In genomic region chr9:4591123-4591500, GRCh38 we compare ENCODE assay signal across 29 cellular contexts.
DNase-seq lines count a peak whose midpoint lies in the region; ATAC-seq, FAIRE-seq and TF ChIP-seq lines count a peak whose summit lies in the region.
"Had no signal": no experiment of that assay in that cellular context is flagged by ENCODE, and none has a peak within 500 bp of the region (broad histone marks: within the 10 kb centered on the region; RNA-seq: fewer than 3 reads in every experiment).

No MANE protein-coding gene starts in this region.

- no peak overlapping the region for H3K56ac ChIP-seq in H1 (replicated peaks; ENCODE audit: insufficient read length, low read depth, low read length)

- in situ Hi-C loops in mammary epithelial cell (cut with MboI; ENCODE audit: low sequenced_read_pairs in 2 of 2) (no loop called here), transverse colon (cut with MboI; ENCODE audit: low pct_ligation_motif_present in 1 of 4, low pct_unique_long_range_greater_than_20kb in 1 of 4, low sequenced_read_pairs in 3 of 4) (no loop called here)

- H3K27ac ChIP-seq in breast epithelium (peak overlapping the region; percentile 65 to 70), mammary epithelial cell (ENCODE audit: insufficient read depth, low read depth, low read length) (no peak overlapping the region), H1 (ENCODE audit: low read depth, low read length) (no peak overlapping the region), transverse colon (peak overlapping the region in 3 of 4 donors; percentile 44 to 66 (median 44)), osteoblast (ENCODE audit: low read depth, low read length) (no peak overlapping the region)
- H3K27ac ChIP-seq: KMS-11, neural progenitor cell, testis had no signal

- intact Hi-C loops in breast epithelium (cut with DNase I; ENCODE audit: low total_unique reads) (no loop called here), mammary epithelial cell (cut with micrococcal nuclease) (no loop called here), transverse colon (cut with DNase I; ENCODE audit: low total_unique reads) (no loop called here)

- TF ChIP-seq EP300 in H1 (IDR thresholded peaks at IDR 0.05; ENCODE audit: borderline replicate concordance in 1 of 2, low read depth in 2 of 2, low read length in 2 of 2) (no peak), transverse colon (IDR thresholded peaks at IDR 0.05; ENCODE audit: low read depth) (no peak)

- H2AFZ ChIP-seq in mammary epithelial cell (ENCODE audit: low read depth, low read length): no peak overlapping the region
- peak overlapping the region; percentile 43; the same call in 1 of the 2 replicates for H2AFZ ChIP-seq in H1 (ENCODE audit: low read length)
- H2AFZ ChIP-seq in osteoblast (ENCODE audit: low read length): no peak overlapping the region
- H2AFZ ChIP-seq: neural progenitor cell had no signal

- peaks cover 4% of the 10 kb centered on the region for H3K9me3 Mint-ChIP-seq in glutamatergic neuron (ENCODE audit: unreplicated experiment)
- H3K9me3 Mint-ChIP-seq: activated naive CD8-positive, alpha-beta T cell treated with anti-CD3 and anti-CD28 coated beads, Interleukin-2, amount 50 U/mL, for 24 hours; neural progenitor cell had no signal

- no peak for FAIRE-seq in H1 (lab: Jason Lieb, UNC)
- FAIRE-seq: colon, frontal cortex, GM19239 had no signal

- no peak overlapping the region for H2BK15ac ChIP-seq in H1 (ENCODE audit: low read length)

- H3K27me3 Mint-ChIP-seq in glutamatergic neuron (ENCODE audit: unreplicated experiment): no peaks in the 10 kb centered on the region
- H3K27me3 Mint-ChIP-seq: activated naive CD8-positive, alpha-beta T cell treated with anti-CD3 and anti-CD28 coated beads, Interleukin-2, amount 50 U/mL, for 24 hours had no signal

- H3K4me1 ChIP-seq in breast epithelium (peaks cover 2 to 9% of the 10 kb centered on the region in 2 donors), mammary epithelial cell (ENCODE audit: insufficient read depth, low read length) (no peaks in the 10 kb centered on the region), H1 (replicated peaks in 1 of 4; ENCODE audit: control insufficient read depth in 3 of 4, insufficient read depth in 4 of 4, low read length in 3 of 4) (peaks cover 0 to 5% (median 1%) of the 10 kb centered on the region in 4 experiments; a peak in 2 of 7 replicates), transverse colon (peaks cover 0 to 23% (median 0%) of the 10 kb centered on the region in 4 donors), osteoblast (ENCODE audit: insufficient read depth, low read length) (no peaks in the 10 kb centered on the region)
- H3K4me1 ChIP-seq: testis had no signal

- no peak overlapping the region for H3K27ac Mint-ChIP-seq in glutamatergic neuron (ENCODE audit: unreplicated experiment)
- H3K27ac Mint-ChIP-seq: activated naive CD8-positive, alpha-beta T cell treated with anti-CD3 and anti-CD28 coated beads, Interleukin-2, amount 50 U/mL, for 24 hours; neural progenitor cell had no signal

- H4K5ac ChIP-seq in H1 (ENCODE audit: insufficient read length, low read depth, low read length): no peak overlapping the region

- no peak for ATAC-seq in GM19397 (IDR thresholded peaks at IDR 0.05; ENCODE audit: unreplicated experiment)
- ATAC-seq: activated naive CD8-positive, alpha-beta T cell treated with anti-CD3 and anti-CD28 coated beads, Interleukin-2, amount 50 U/mL, for 24 hours; activated T-cell treated with anti-CD3 and anti-CD28 coated beads, Interleukin-2, amount 50 U/mL, for 4 hours had no signal

- H4K91ac ChIP-seq in H1 (replicated peaks; ENCODE audit: insufficient read length, low read length): no peak overlapping the region

- TF ChIP-seq POLR2A in breast epithelium (IDR thresholded peaks at IDR 0.05) (no peak), H1 (IDR thresholded peaks at IDR 0.05; ENCODE audit: control extremely low read depth in 1 of 2, low read depth in 2 of 2, low read length in 2 of 2) (no peak), transverse colon (IDR thresholded peaks at IDR 0.05) (no peak)

- H3K36me3 Mint-ChIP-seq in glutamatergic neuron (ENCODE audit: unreplicated experiment): no peaks in the 10 kb centered on the region
- H3K36me3 Mint-ChIP-seq: neural progenitor cell had no signal

- TF ChIP-seq RAD21 in H1 (IDR thresholded peaks at IDR 0.05 in 1 of 2, conservative IDR thresholded peaks at IDR 0.05 in 1 of 2; ENCODE audit: low read depth in 2 of 2, low read length in 2 of 2): no peak

- H3K79me2 ChIP-seq in mammary epithelial cell (ENCODE audit: insufficient read depth, low read length): no peaks in the 10 kb centered on the region
- H3K79me2 ChIP-seq in H1 (ENCODE audit: control insufficient read depth in 1 of 2, insufficient read depth in 2 of 2, low read length in 2 of 2): no peaks in the 10 kb centered on the region
- H3K79me2 ChIP-seq in osteoblast (ENCODE audit: insufficient read depth, low read length): no peaks in the 10 kb centered on the region

- no peak overlapping the region for H3K4me2 ChIP-seq in mammary epithelial cell (ENCODE audit: insufficient read depth, low read depth, low read length)
- no peak overlapping the region for H3K4me2 ChIP-seq in H1 (ENCODE audit: insufficient read depth in 1 of 2, low read depth in 2 of 2, low read length in 2 of 2)
- no peak overlapping the region for H3K4me2 ChIP-seq in osteoblast (ENCODE audit: insufficient read depth, low read length)
- H3K4me2 ChIP-seq: KMS-11, neural progenitor cell had no signal

- POLR2A ChIA-PET in H1 (lab: Charles Lee; ENCODE audit: partially characterized antibody): interaction anchor here (0.7 kb wide), 1 partner anchor 8 kb away, joined by 3 read pairs; no protein-coding TSS in a partner anchor

- H2BK5ac ChIP-seq in H1 (ENCODE audit: low read depth, low read length): no peak overlapping the region

- DNase-seq in breast epithelium (ENCODE audit: low spot score in 2 of 2) (no peak), mammary epithelial cell (no peak), H1 (ENCODE audit: low read depth in 1 of 2, low spot score in 2 of 2) (no peak), lung microvascular endothelial cell (ENCODE audit: low read depth in 2 of 2) (peak; percentile 26 to 51), transverse colon (no peak), glutamatergic neuron (no peak), osteoblast (ENCODE audit: insufficient read length, low spot score, missing footprints) (no peak)
- DNase-seq: 8988T; activated CD4-positive, alpha-beta T cell treated with anti-CD3 and anti-CD28 coated beads, Interleukin-2, amount 50 U/mL, for 1 hour; activated naive CD8-positive, alpha-beta T cell treated with anti-CD3 and anti-CD28 coated beads, Interleukin-2, amount 50 U/mL, for 24 hours; activated T-cell treated with anti-CD3 and anti-CD28 coated beads, Interleukin-2, amount 50 U/mL, for 4 hours; Calu3; DND-41; effector memory CD4-positive, alpha-beta T cell; NCI-H1417 treated with DMSO at 0.1 percent for 48 hours; NCI-H2081 treated with DMSO at 0.1 percent for 48 hours; NCI-H446; NK-92 treated with Interleukin-12 subunit alpha and Interleukin-12 subunit beta, amount 100 ng/mL, for 24 hours; SHP77; stimulated activated naive CD4-positive, alpha-beta T cell treated with Interleukin-2 at 50 U/mL for 16 hours; SW 1271; T-helper 9 cell; testis had no signal

- H3K27me3 ChIP-seq in breast epithelium: no peaks in the 10 kb centered on the region
- H3K27me3 ChIP-seq in mammary epithelial cell (ENCODE audit: insufficient read depth, low read length): peaks cover 3% of the 10 kb centered on the region
- no peaks in the 10 kb centered on the region for H3K27me3 ChIP-seq in H1 (replicated peaks in 1 of 4; ENCODE audit: control insufficient read depth in 3 of 4, extremely low read depth in 1 of 4, insufficient read depth in 3 of 4, low read length in 3 of 4)
- H3K27me3 ChIP-seq in transverse colon: no peaks in the 10 kb centered on the region
- no peaks in the 10 kb centered on the region for H3K27me3 ChIP-seq in osteoblast (ENCODE audit: insufficient read depth, low read length)
- H3K27me3 ChIP-seq: neural progenitor cell, testis had no signal

- H2BK20ac ChIP-seq in H1 (ENCODE audit: low read length): no peak overlapping the region

- H3K9ac ChIP-seq in mammary epithelial cell (ENCODE audit: insufficient read depth, low read length) (no peak overlapping the region), H1 (replicated peaks in 1 of 4; ENCODE audit: extremely low read depth in 1 of 4, low read depth in 3 of 4, low read length in 3 of 4) (no peak overlapping the region)
- H3K9ac ChIP-seq: KMS-11, neural progenitor cell had no signal

- WGBS in mammary epithelial cell (ENCODE audit: low coverage, missing lambda C conversion rate): 0% methylated on average over 4 of the region's 4 CpGs
- 83% methylated on average over 4 of the region's 4 CpGs; no CpG with 5 or more reads in 1 of the 2 experiments for WGBS in H1 (ENCODE audit: extremely low coverage in 1 of 2, insufficient coverage in 1 of 2, insufficient read length in 1 of 2, insufficient replicate concordance in 2 of 2, low coverage in 1 of 2, low lambda C conversion rate in 2 of 2, missing lambda C conversion rate in 1 of 2), 2 experiments
- WGBS in transverse colon (ENCODE audit: low coverage in 1 of 2), 2 donors: 42 to 63% methylated on average over 2 to 4 of the region's 4 CpGs

- H4K20me1 ChIP-seq in mammary epithelial cell (ENCODE audit: insufficient read depth, low read length) (no peaks in the 10 kb centered on the region), H1 (replicated peaks in 1 of 2; ENCODE audit: control insufficient read depth in 1 of 2, insufficient read depth in 2 of 2, low read length in 2 of 2) (no peaks in the 10 kb centered on the region), osteoblast (ENCODE audit: insufficient read depth, low read length) (no peaks in the 10 kb centered on the region)

- H3K18ac ChIP-seq in H1 (ENCODE audit: extremely low read depth, low read length): no peak overlapping the region

- no peak overlapping the region for H3K14ac ChIP-seq in H1 (ENCODE audit: insufficient read length)

- H3K9me3 ChIP-seq in breast epithelium (no peaks in the 10 kb centered on the region), mammary epithelial cell (replicated peaks; ENCODE audit: insufficient read depth, low read length) (no peaks in the 10 kb centered on the region), H1 (ENCODE audit: insufficient read depth in 2 of 2, low read depth in 1 of 2, low read length in 1 of 2) (no peaks in the 10 kb centered on the region), transverse colon (no peaks in the 10 kb centered on the region), osteoblast (ENCODE audit: low read depth, low read length) (no peaks in the 10 kb centered on the region)
- H3K9me3 ChIP-seq: testis had no signal

- no peaks in the 10 kb centered on the region for H3K4me1 Mint-ChIP-seq in glutamatergic neuron (ENCODE audit: low read depth, unreplicated experiment)
- H3K4me1 Mint-ChIP-seq: neural progenitor cell had no signal

- H3K4me3 ChIP-seq in breast epithelium: no peak overlapping the region
- no peak overlapping the region for H3K4me3 ChIP-seq in mammary epithelial cell (replicated peaks in 1 of 3; ENCODE audit: insufficient read depth in 1 of 3, low read depth in 2 of 3, low read length in 3 of 3)
- no peak overlapping the region for H3K4me3 ChIP-seq in H1 (ENCODE audit: extremely low read depth in 1 of 4, insufficient read depth in 2 of 4, low read depth in 3 of 4, low read length in 4 of 4)
- no peak overlapping the region for H3K4me3 ChIP-seq in transverse colon
- H3K4me3 ChIP-seq in osteoblast (ENCODE audit: insufficient read depth, low read length): no peak overlapping the region
- H3K4me3 ChIP-seq: neural progenitor cell, testis had no signal

- H3K23ac ChIP-seq in H1 (ENCODE audit: insufficient read length): no peak overlapping the region

- H4K8ac ChIP-seq in H1 (ENCODE audit: extremely low read depth, insufficient read depth, low read length): no peak overlapping the region

- H2BK12ac ChIP-seq in H1 (ENCODE audit: low read depth, low read length): no peak overlapping the region

- H2BK120ac ChIP-seq in H1 (replicated peaks; ENCODE audit: low read depth, low read length): no peak overlapping the region

- H3K4me3 Mint-ChIP-seq in glutamatergic neuron (ENCODE audit: unreplicated experiment): no peak overlapping the region
- H3K4me3 Mint-ChIP-seq: activated naive CD8-positive, alpha-beta T cell treated with anti-CD3 and anti-CD28 coated beads, Interleukin-2, amount 50 U/mL, for 24 hours; activated T-cell treated with anti-CD3 and anti-CD28 coated beads, Interleukin-2, amount 50 U/mL, for 4 hours; neural progenitor cell had no signal

- no peak for TF ChIP-seq CTCF in breast epithelium (IDR thresholded peaks at IDR 0.05)
- no peak for TF ChIP-seq CTCF in mammary epithelial cell (conservative IDR thresholded peaks at IDR 0.05 in 1 of 2, IDR thresholded peaks at IDR 0.05 in 1 of 2; ENCODE audit: extremely low read depth in 1 of 2, insufficient read depth in 1 of 2, low read depth in 1 of 2, low read length in 2 of 2)
- TF ChIP-seq CTCF in H1 (IDR thresholded peaks at IDR 0.05; ENCODE audit: control extremely low read depth in 1 of 3, insufficient read depth in 1 of 3, low read depth in 1 of 3, low read length in 3 of 3): no peak
- no peak for TF ChIP-seq CTCF in transverse colon (IDR thresholded peaks at IDR 0.05)
- no peak for TF ChIP-seq CTCF in glutamatergic neuron (IDR thresholded peaks at IDR 0.05; ENCODE audit: partially characterized antibody, unreplicated experiment)
- no peak for TF ChIP-seq CTCF in osteoblast (IDR thresholded peaks at IDR 0.05; ENCODE audit: extremely low read depth, low read depth, low read length)

- H3K4ac ChIP-seq in H1 (replicated peaks; ENCODE audit: insufficient read length, low read depth, low read length): no peak overlapping the region

- CTCF ChIA-PET in mammary epithelial cell (lab: Charles Lee; ENCODE audit: low non-redundant PET) (interaction anchor here (0.7 kb wide), 1 partner anchor 224 kb away, joined by 3 read pairs; no protein-coding TSS in a partner anchor), H1 (lab: Charles Lee; ENCODE audit: partially characterized antibody) (interaction anchor here (0.8 to 1.6 kb wide), 4 partner anchors 8 to 161 kb away, joined by 3 to 8 read pairs (median 3); no protein-coding TSS in a partner anchor)

- dilution Hi-C loops in mammary epithelial cell (cut with HindIII; ENCODE audit: low sequenced_read_pairs): no loop called here

- H3K23me2 ChIP-seq in H1 (ENCODE audit: low read depth, low read length): no peaks in the 10 kb centered on the region

- H2AK5ac ChIP-seq in H1 (ENCODE audit: low read depth, low read length): no peak overlapping the region

- no peaks in the 10 kb centered on the region for H3K36me3 ChIP-seq in breast epithelium
- H3K36me3 ChIP-seq in mammary epithelial cell (ENCODE audit: insufficient read depth, low read length): no peaks in the 10 kb centered on the region
- no peaks in the 10 kb centered on the region for H3K36me3 ChIP-seq in H1 (ENCODE audit: control insufficient read depth in 2 of 4, insufficient read depth in 4 of 4, low read length in 3 of 4)
- no peaks in the 10 kb centered on the region for H3K36me3 ChIP-seq in transverse colon
- H3K36me3 ChIP-seq in osteoblast (ENCODE audit: insufficient read depth, low read length): no peaks in the 10 kb centered on the region
- H3K36me3 ChIP-seq: neural progenitor cell had no signal

- H3K79me1 ChIP-seq in H1 (ENCODE audit: low read depth, low read length): no peaks in the 10 kb centered on the region

- BruUV-seq in mammary epithelial cell (replicated peaks; lab: Mats Ljungman, UMichigan): no TSS peak

Comparison
In these comparisons a context has a peak if more than half of its experiments do, and no peak if none do; other contexts are left out.
1. H3K27ac ChIP-seq: peak in breast epithelium (2 of 2) and transverse colon (3 of 4); none in mammary epithelial cell (single experiment), H1 (single experiment) and osteoblast (single experiment).
2. DNase-seq: peak in lung microvascular endothelial cell (2 of 2); none in breast epithelium (0 of 2), mammary epithelial cell (single experiment), H1 (0 of 2), transverse colon (single experiment), glutamatergic neuron (single experiment) and osteoblast (single experiment).